8 cellular contexts compared by ENCODE assay signal in genomic region chr11:72781313-72782080, GRCh38. TPM values are rescaled to one million over a fixed set of nuclear protein-coding genes. Genes with fewer than 3 reads are reported as not detected.
DNase-seq lines count a peak whose midpoint lies in the region; ATAC-seq, FAIRE-seq and TF ChIP-seq lines count a peak whose summit lies in the region.

No MANE protein-coding gene starts in this region.

- FAIRE-seq in HTR-8/SVneo (lab: Jason Lieb, UNC): no peak

- H2BK5ac ChIP-seq in mesendoderm (ENCODE audit: low read length): no peak overlapping the region

- intact Hi-C loops in colonic mucosa (cut with DNase I): no loop called here

- no peak overlapping the region for H4K5ac ChIP-seq in mesendoderm (ENCODE audit: low read length)

- peak overlapping the region; percentile 55 for H3K4me3 ChIP-seq in colonic mucosa
- H3K4me3 ChIP-seq in mesendoderm (ENCODE audit: low read length): peak overlapping the region; percentile 2

- H3K9me3 ChIP-seq in colonic mucosa: no peaks in the 10 kb centered on the region

- H3K23ac ChIP-seq in mesendoderm (ENCODE audit: low read length): no peak overlapping the region

- H4K8ac ChIP-seq in mesendoderm (ENCODE audit: low read depth, low read length): no peak overlapping the region

- H3K4me1 ChIP-seq in colonic mucosa (peaks cover 36% of the 10 kb centered on the region), mesendoderm (ENCODE audit: control insufficient read depth, low read depth, low read length) (peaks cover 4% of the 10 kb centered on the region)

- no peaks in the 10 kb centered on the region for H3K36me3 ChIP-seq in colonic mucosa
- H3K36me3 ChIP-seq in mesendoderm (ENCODE audit: control insufficient read depth, insufficient read depth, low read length): no peaks in the 10 kb centered on the region

- H3K9ac ChIP-seq in colonic mucosa (ENCODE audit: low read depth in 2 of 2, low read length in 2 of 2) (peak overlapping the region; percentile 79 to 90), mesendoderm (ENCODE audit: low read length) (peak overlapping the region; percentile 61)

- H3K27me3 ChIP-seq in colonic mucosa (no peaks in the 10 kb centered on the region), mesendoderm (ENCODE audit: insufficient read depth, low read length, poor library complexity) (no peaks in the 10 kb centered on the region)

- no CpG with 5 or more reads among the region's 89 CpGs for WGBS in mesendoderm (ENCODE audit: extremely low coverage, insufficient coverage, low lambda C conversion rate)

- peak overlapping the region; percentile 71 for H3K18ac ChIP-seq in mesendoderm (ENCODE audit: low read length)

- DNase-seq in DMS53 treated with DMSO at 0.1 percent for 48 hours (lab: John Stamatoyannopoulos, UW; ENCODE audit: unreplicated experiment) (peak; percentile 64), HTR-8/SVneo (ENCODE audit: insufficient read length, low spot score) (peak; percentile 73), colonic mucosa (peak; percentile 74), mesendoderm (peak; percentile 39)
- peak; percentile 49 for DNase-seq in activated CD4-positive, alpha-beta T cell treated with anti-CD3 and anti-CD28 coated beads for 48 hours
- peak; percentile 25 for DNase-seq in stimulated activated CD8-positive, alpha-beta memory T cell treated with anti-CD3 and anti-CD28 coated beads, Interleukin-7, amount 100 ng/mL, for 24 hours (ENCODE audit: low read depth)

- H2AK5ac ChIP-seq in mesendoderm (ENCODE audit: low read length): no peak overlapping the region

- H3K79me2 ChIP-seq in mesendoderm (ENCODE audit: control insufficient read depth, insufficient read depth, low read length): no peaks in the 10 kb centered on the region

- H3K4me2 ChIP-seq in mesendoderm (ENCODE audit: low read length): peak overlapping the region; percentile 89

- H3K56ac ChIP-seq in mesendoderm (ENCODE audit: low read length): peak overlapping the region; percentile 87

- H2BK120ac ChIP-seq in mesendoderm (ENCODE audit: low read depth, low read length): no peak overlapping the region

- H3K79me1 ChIP-seq in mesendoderm (ENCODE audit: low read length): no peaks in the 10 kb centered on the region

- ATAC-seq in HG02840 (IDR thresholded peaks at IDR 0.05; ENCODE audit: low FRiP score, unreplicated experiment): no peak
- no peak for ATAC-seq in HG02884 (IDR thresholded peaks at IDR 0.05; ENCODE audit: unreplicated experiment)

- TF ChIP-seq CTCF in colonic mucosa (IDR thresholded peaks at IDR 0.05): no peak

- H3K27ac ChIP-seq in colonic mucosa: peak overlapping the region; percentile 90
- no peak overlapping the region for H3K27ac ChIP-seq in mesendoderm (ENCODE audit: low read depth, low read length)

- H2BK15ac ChIP-seq in mesendoderm (replicated peaks; ENCODE audit: low read depth): no peak overlapping the region

- no peak overlapping the region for H3K4ac ChIP-seq in mesendoderm (ENCODE audit: low read depth, low read length)

RNA-seq across cellular contexts. Expression of gene STARD10, which starts 12.3 kb away (rescaled TPM):
- 100 to 1,000 TPM; 519 to 905 TPM for total RNA-seq in colonic mucosa
- polyA plus RNA-seq in mesendoderm (2013, experiment 1 of 2): 12.8 TPM
- polyA plus RNA-seq in mesendoderm (2013, experiment 2 of 2): 13.7 TPM

RNA-seq across cellular contexts. Expression of gene ARAP1, which starts 29.3 kb away (rescaled TPM):
- total RNA-seq in colonic mucosa: 10 to 100 TPM; 70.4 to 89.8 TPM
- polyA plus RNA-seq in mesendoderm (2013, experiment 1 of 2): 29.0 TPM
- polyA plus RNA-seq in mesendoderm (2013, experiment 2 of 2): 27.5 TPM

RNA-seq across cellular contexts. Expression of gene ATG16L2, which starts 32.7 kb away (rescaled TPM):
- 10 to 100 TPM; 43.5 to 51.3 TPM for total RNA-seq in colonic mucosa
- polyA plus RNA-seq in mesendoderm (2013, experiment 1 of 2): 2.2 TPM
- 2.3 TPM for polyA plus RNA-seq in mesendoderm (2013, experiment 2 of 2)
